ENCODE assay signal across 8 cellular contexts in the genomic region with DNA sequence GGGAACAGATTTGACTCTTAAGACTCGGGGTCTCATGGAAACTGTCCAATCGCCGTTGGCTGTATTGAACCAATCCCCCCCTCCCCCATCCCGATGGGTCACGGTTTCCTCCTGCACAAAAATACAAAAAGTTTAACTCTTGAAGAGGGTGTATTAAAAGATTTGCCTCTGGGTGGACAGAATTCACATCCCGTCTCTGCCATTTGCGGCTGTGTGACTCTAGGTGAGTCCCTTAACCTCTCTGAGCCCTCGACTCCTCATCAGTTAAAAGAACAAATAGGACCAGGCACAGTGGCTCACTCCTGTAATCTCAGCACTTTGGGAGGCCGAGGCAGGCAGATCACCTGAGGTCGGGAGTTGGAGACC. TPM values are rescaled to one million over a fixed set of nuclear protein-coding genes. Genes with fewer than 3 reads are reported as not detected.
A peak's percentile ranks its signal among the peaks of the same experiment; 100 is the strongest.
DNase-seq lines count a peak whose midpoint lies in the region; ATAC-seq, FAIRE-seq and TF ChIP-seq lines count a peak whose summit lies in the region.

No MANE protein-coding gene starts in this region.

- CTCF ChIA-PET in A549 (lab: Yijun Ruan, JAX) (interaction anchor here (0.5 to 2.9 kb wide), 4 partner anchors 28 to 63 kb away, joined by 3 to 14 read pairs (median 6); partner anchors contain the start of gene FEM1A), HCT116 (lab: Charles Lee) (interaction anchor here (1.0 kb wide), 1 partner anchor 31 kb away, joined by 3 read pairs; the partner anchor contains the start of gene FEM1A), GM12878 (lab: Yijun Ruan, JAX) (interaction anchor here (0.6 to 3.0 kb wide), 4 partner anchors 9 to 813 kb away, joined by 3 to 25 read pairs (median 3); partner anchors contain the start of gene FEM1A)

- no peak for TF ChIP-seq RAD21 in A549 (conservative IDR thresholded peaks at IDR 0.05 in 1 of 2, IDR thresholded peaks at IDR 0.05 in 1 of 2)
- no peak for TF ChIP-seq RAD21 in HCT116 (IDR thresholded peaks at IDR 0.05; ENCODE audit: low read depth)
- no peak for TF ChIP-seq RAD21 in GM12878 (IDR thresholded peaks at IDR 0.05; ENCODE audit: insufficient read depth, low read depth, low read length)

- no peaks in the 10 kb centered on the region for H3K27me3 ChIP-seq in HCT116 (ENCODE audit: insufficient read depth, low read length)
- no peaks in the 10 kb centered on the region; a peak in 2 of 4 replicates for H3K27me3 ChIP-seq in GM12878 (replicated peaks in 1 of 2; ENCODE audit: control insufficient read depth in 2 of 2, insufficient read depth in 2 of 2, low read length in 1 of 2)

- H3K36me3 ChIP-seq in HCT116 (ENCODE audit: control insufficient read depth in 1 of 2, insufficient read depth in 2 of 2, low read length in 2 of 2) (no peaks in the 10 kb centered on the region), GM12878 (ENCODE audit: control insufficient read depth in 2 of 2, insufficient read depth in 2 of 2, low read length in 1 of 2) (no peaks in the 10 kb centered on the region), mesodermal cell (ENCODE audit: control insufficient read depth, insufficient read depth, low read length) (no peaks in the 10 kb centered on the region)

- in situ Hi-C loops in GM12878 (cut with MboI): no loop called here

- TF ChIP-seq EP300 in A549 (IDR thresholded peaks at IDR 0.05): no peak
- TF ChIP-seq EP300 in GM12878 (IDR thresholded peaks at IDR 0.05; ENCODE audit: borderline replicate concordance in 1 of 2, control insufficient read depth in 1 of 2, low read depth in 2 of 2, low read length in 2 of 2): no peak

- POLR2A ChIA-PET in A549 (lab: Yijun Ruan, JAX) (no interaction called here), HCT116 (lab: Charles Lee) (no interaction called here), GM12878 (lab: Charles Lee) (interaction anchor here (0.6 to 0.9 kb wide), 2 partner anchors 34 to 208 kb away, joined by 3 read pairs; partner anchors contain the start of gene KDM4B)

- H3K79me2 ChIP-seq in HCT116 (ENCODE audit: insufficient read depth, low read length) (no peaks in the 10 kb centered on the region), GM12878 (ENCODE audit: control insufficient read depth, insufficient read depth, low read length) (no peaks in the 10 kb centered on the region)

- TF ChIP-seq POLR2A in A549 (IDR thresholded peaks at IDR 0.05; ENCODE audit: low read length): no peak
- no peak for TF ChIP-seq POLR2A in HCT116 (IDR thresholded peaks at IDR 0.05; ENCODE audit: borderline replicate concordance, extremely low read depth, insufficient read depth, insufficient read length)
- TF ChIP-seq POLR2A in GM12878 (IDR thresholded peaks at IDR 0.05; ENCODE audit: low read depth, low read length): no peak

- no peak for DNase-seq in A549 (ENCODE audit: low read depth in 1 of 2, low spot score in 1 of 2)
- no peak for DNase-seq in HCT116 (ENCODE audit: low read depth, low spot score)
- no peak for DNase-seq in GM12878 (ENCODE audit: low read depth, low spot score)
- DNase-seq in amniotic stem cell (lab: John Stamatoyannopoulos, UW): no peak
- DNase-seq in SK-N-DZ (ENCODE audit: low spot score): no peak
- DNase-seq in iPS-NIHi7 (ENCODE audit: extremely low spot score): no peak

- WGBS in A549 (ENCODE audit: missing lambda C conversion rate): 34% methylated on average over 10 of the region's 10 CpGs
- 45% methylated on average over 10 of the region's 10 CpGs for WGBS in GM12878 (ENCODE audit: insufficient coverage, insufficient replicate concordance, low lambda C conversion rate, missing lambda C conversion rate)
- 75 to 85% methylated on average over 5 to 6 of the region's 10 CpGs for WGBS in mesodermal cell (ENCODE audit: insufficient coverage in 2 of 2), 2 experiments

- no peaks in the 10 kb centered on the region for H3K9me2 ChIP-seq in HCT116 (ENCODE audit: insufficient read depth)

- SMC1A ChIA-PET in GM12878 (lab: Charles Lee; ENCODE audit: uncharacterized antibody, unreplicated experiment): interaction anchor here (0.8 to 3.8 kb wide), 3 partner anchors 12 to 31 kb away, joined by 3 to 18 read pairs (median 3); partner anchors contain the start of gene FEM1A

- no peak for FAIRE-seq in A549 (lab: Jason Lieb, UNC)
- FAIRE-seq in GM12878 (lab: Jason Lieb, UNC): no peak

- no peak overlapping the region; the same call in 1 of the 2 replicates for H3K9ac ChIP-seq in HCT116 (ENCODE audit: low read length)
- no peak overlapping the region for H3K9ac ChIP-seq in GM12878 (ENCODE audit: control insufficient read depth, insufficient read depth, low read length)

- peaks cover 7% of the 10 kb centered on the region; the same call in 1 of the 3 replicates for H3K4me1 ChIP-seq in A549
- H3K4me1 ChIP-seq in HCT116 (ENCODE audit: control insufficient read depth in 1 of 2, insufficient read depth in 2 of 2, low read length in 2 of 2): peaks cover 5 to 14% of the 10 kb centered on the region in 2 experiments
- H3K4me1 ChIP-seq in GM12878 (ENCODE audit: control insufficient read depth, insufficient read depth, low read length): peaks cover 4% of the 10 kb centered on the region; the same call in 1 of the 2 replicates
- peaks cover 3% of the 10 kb centered on the region for H3K4me1 ChIP-seq in mesodermal cell (ENCODE audit: control insufficient read depth, insufficient read depth, low read length, poor library complexity, severe bottlenecking)

- H3K9me3 ChIP-seq in A549 (no peaks in the 10 kb centered on the region), HCT116 (ENCODE audit: control insufficient read depth in 1 of 2, insufficient read depth in 1 of 2, low read depth in 1 of 2, low read length in 2 of 2) (no peaks in the 10 kb centered on the region), GM12878 (replicated peaks; ENCODE audit: control insufficient read depth, insufficient read depth, low read length) (no peaks in the 10 kb centered on the region), mesodermal cell (ENCODE audit: control insufficient read depth, low read length) (no peaks in the 10 kb centered on the region)

- peak overlapping the region; percentile 75 for H3K4me2 ChIP-seq in A549
- H3K4me2 ChIP-seq in HCT116 (ENCODE audit: low read length): peak overlapping the region; percentile 91
- peak overlapping the region; percentile 89 for H3K4me2 ChIP-seq in GM12878 (ENCODE audit: control insufficient read depth, insufficient read depth)

- intact Hi-C loops in HCT116 (cut with micrococcal nuclease) (no loop called here), GM12878 (cut with micrococcal nuclease; ENCODE audit: unreplicated experiment) (no loop called here)

- H3K27ac ChIP-seq in A549 (peak overlapping the region; percentile 29 to 74; a peak in 3 of 6 replicates), HCT116 (ENCODE audit: low read depth, low read length) (no peak overlapping the region), GM12878 (ENCODE audit: control insufficient read depth, insufficient read depth) (no peak overlapping the region), mesodermal cell (ENCODE audit: low read depth, low read length, severe bottlenecking) (no peak overlapping the region)

- H3K4me3 ChIP-seq in A549 (peak overlapping the region; percentile 44), HCT116 (replicated peaks in 1 of 2; ENCODE audit: low read depth in 1 of 2, low read length in 2 of 2) (peak overlapping the region; percentile 38 to 54), GM12878 (peak overlapping the region; percentile 47; the same call in 1 of the 2 replicates), mesodermal cell (ENCODE audit: extremely low read depth, insufficient read depth, low read length, poor library complexity, severe bottlenecking) (peak overlapping the region; percentile 25)

- no peak for ATAC-seq in A549
- no peak for ATAC-seq in HCT116
- ATAC-seq in GM12878: no peak
- ATAC-seq in GM19395 (IDR thresholded peaks at IDR 0.05; ENCODE audit: unreplicated experiment): no peak

- no peaks in the 10 kb centered on the region for H4K20me1 ChIP-seq in HCT116 (ENCODE audit: insufficient read depth)
- H4K20me1 ChIP-seq in GM12878 (ENCODE audit: control insufficient read depth, insufficient read depth): no peaks in the 10 kb centered on the region

- TF ChIP-seq CTCF in A549 (IDR thresholded peaks at IDR 0.05) (no peak), HCT116 (IDR thresholded peaks at IDR 0.05 in 2 of 3, conservative IDR thresholded peaks at IDR 0.05 in 1 of 3; ENCODE audit: borderline replicate concordance in 1 of 3, insufficient read depth in 1 of 3, low read depth in 2 of 3, low read length in 2 of 3) (no peak), GM12878 (IDR thresholded peaks at IDR 0.05 in 2 of 3, conservative IDR thresholded peaks at IDR 0.05 in 1 of 3; ENCODE audit: control insufficient read depth in 2 of 3, extremely low read depth in 1 of 3, insufficient read depth in 1 of 3, low read depth in 3 of 3, low read length in 3 of 3) (no peak)

- RAD21 ChIA-PET in HCT116 (lab: Charles Lee; ENCODE audit: low non-redundant PET in 1 of 2, low total read pairs in 2 of 2, uncharacterized antibody in 2 of 2, unreplicated experiment in 2 of 2) (interaction anchor here in 1 of 2 experiments (0.7 kb wide), 1 partner anchor 432 kb away, joined by 3 read pairs; no protein-coding TSS in a partner anchor), GM12878 (lab: Charles Lee; ENCODE audit: unreplicated experiment) (interaction anchor here (0.6 to 2.2 kb wide), 5 partner anchors 12 to 1328 kb away, joined by 3 to 18 read pairs (median 4); partner anchors contain the start of gene FEM1A)

- BruUV-seq in HCT116 (replicated peaks; lab: Mats Ljungman, UMichigan) (no TSS peak), GM12878 (replicated peaks; lab: Mats Ljungman, UMichigan) (no TSS peak)

- H2AFZ ChIP-seq in HCT116 (ENCODE audit: low read depth, low read length, poor library complexity, severe bottlenecking) (peak overlapping the region; percentile 94), GM12878 (ENCODE audit: control insufficient read depth, low read depth, low read length) (peak overlapping the region; percentile 44; the same call in 1 of the 2 replicates)

RNA-seq across cellular contexts. Expression of gene FEM1A, which starts 31.3 kb away (rescaled TPM):
- polyA plus RNA-seq in A549 (2011; rRNA removed): 3.2 and 3.5 TPM in 2 replicates
- 2.9 and 4.1 TPM in 2 replicates for polyA plus RNA-seq in A549 (2012; cell fraction: cytosol; rRNA removed)
- polyA plus RNA-seq in A549 (2012; cell fraction: nucleus; rRNA removed): 2.7 and 3.7 TPM in 2 replicates
- 4.0 to 4.1 TPM (median 4.0 TPM) in 3 replicates for polyA plus RNA-seq in A549 (2017; fragmentation: RNase III; extraction: RNeasy Plus Mini Kit Qiagen cat#74134 plus additional on column Dnase treatment)
- polyA minus RNA-seq in A549 (2011; rRNA and poly(A)+ RNA removed): 7.4 and 8.9 TPM in 2 replicates
- total RNA-seq in HCT116 (2021; ENCODE audit: unreplicated experiment): 17.7 TPM
- polyA plus RNA-seq in HCT116 (2012): 2.2 and 3.1 TPM in 2 replicates
- total RNA-seq in GM12878 (2013; cell fraction: nucleolus; rRNA removed): 8.5 and 10.8 TPM in 2 replicates
- total RNA-seq in GM12878 (2014; rRNA removed): 14.0 and 17.4 TPM in 2 replicates
- 5.7 and 6.9 TPM in 2 replicates for total RNA-seq in GM12878 (2014; rRNA removed; fragmentation: Illumina TruSeq; extraction: Trizol)
- total RNA-seq in GM12878 (2021): 14.3 and 15.0 TPM in 2 replicates
- polyA plus RNA-seq in GM12878 (2011; ENCODE audit: low read depth): 0.29 TPM
- polyA plus RNA-seq in GM12878 (2011; rRNA removed): 1.6 and 3.0 TPM in 2 replicates
- polyA plus RNA-seq in GM12878 (2011; cell fraction: cytosol; rRNA removed): 3.7 and 5.4 TPM in 2 replicates
- 8.4 TPM in 2 replicates for polyA plus RNA-seq in GM12878 (2011; cell fraction: nucleus; rRNA removed)
- polyA plus RNA-seq in GM12878 (2012): 0.85 and 1.00 TPM in 2 replicates
- 3.5 and 4.7 TPM in 2 replicates for polyA plus RNA-seq in GM12878 (2014; fragmentation: Illumina TruSeq; extraction: Trizol)
- polyA plus RNA-seq in GM12878 (2014; fragmentation: Nextera tagmentation; extraction: Ambion mirVana): under 1 TPM; 0.27 to 0.31 TPM
- 9.1 and 10.7 TPM in 2 replicates for polyA plus RNA-seq in GM12878 (2014; rRNA removed)
- 1 to 10 TPM; 2.4 to 2.7 TPM for polyA plus RNA-seq in GM12878 (2016; fragmentation: Nextera tagmentation; extraction: Ambion mirVana)
- 5.5 and 9.7 TPM in 2 replicates for polyA minus RNA-seq in GM12878 (2011; rRNA and poly(A)+ RNA removed)
- polyA minus RNA-seq in GM12878 (2011; cell fraction: cytosol; rRNA and poly(A)+ RNA removed): 3.2 and 5.0 TPM in 2 replicates
- 6.6 and 12.1 TPM in 2 replicates for polyA minus RNA-seq in GM12878 (2011; cell fraction: nucleus; rRNA and poly(A)+ RNA removed)
- polyA plus RNA-seq in mesodermal cell (2013, experiment 1 of 2): 6.3 TPM
- 5.4 TPM for polyA plus RNA-seq in mesodermal cell (2013, experiment 2 of 2)
- 7.9 and 10.7 TPM in 2 replicates for polyA plus RNA-seq in SK-N-DZ (2014; cell fraction: cytosol; rRNA removed)
- 4.9 and 5.0 TPM in 2 replicates for polyA plus RNA-seq in SK-N-DZ (2014; cell fraction: nucleus; rRNA removed)

RNA-seq across cellular contexts. Expression of gene DPP9, which starts 36.6 kb away (rescaled TPM):
- polyA plus RNA-seq in A549 (2011; rRNA removed): 10.1 and 16.3 TPM in 2 replicates
- polyA plus RNA-seq in A549 (2012; cell fraction: cytosol; rRNA removed): 25.3 and 40.1 TPM in 2 replicates
- polyA plus RNA-seq in A549 (2012; cell fraction: nucleus; rRNA removed): 59.4 and 64.0 TPM in 2 replicates
- polyA plus RNA-seq in A549 (2017; fragmentation: RNase III; extraction: RNeasy Plus Mini Kit Qiagen cat#74134 plus additional on column Dnase treatment): 52.8 to 65.9 TPM (median 53.5 TPM) in 3 replicates
- 19.5 and 23.4 TPM in 2 replicates for polyA minus RNA-seq in A549 (2011; rRNA and poly(A)+ RNA removed)
- total RNA-seq in HCT116 (2021; ENCODE audit: unreplicated experiment): 67.6 TPM
- 48.1 and 49.6 TPM in 2 replicates for polyA plus RNA-seq in HCT116 (2012)
- 114 and 131 TPM in 2 replicates for total RNA-seq in GM12878 (2013; cell fraction: nucleolus; rRNA removed)
- total RNA-seq in GM12878 (2014; rRNA removed): 32.3 and 35.7 TPM in 2 replicates
- total RNA-seq in GM12878 (2014; rRNA removed; fragmentation: Illumina TruSeq; extraction: Trizol): 14.9 and 15.2 TPM in 2 replicates
- 54.5 and 58.6 TPM in 2 replicates for total RNA-seq in GM12878 (2021)
- 7.2 TPM for polyA plus RNA-seq in GM12878 (2011; ENCODE audit: low read depth)
- polyA plus RNA-seq in GM12878 (2011; rRNA removed): 4.5 and 10.0 TPM in 2 replicates
- 13.7 and 15.7 TPM in 2 replicates for polyA plus RNA-seq in GM12878 (2011; cell fraction: cytosol; rRNA removed)
- 30.1 and 56.0 TPM in 2 replicates for polyA plus RNA-seq in GM12878 (2011; cell fraction: nucleus; rRNA removed)
- 22.3 and 28.0 TPM in 2 replicates for polyA plus RNA-seq in GM12878 (2012)
- 11.4 and 24.1 TPM in 2 replicates for polyA plus RNA-seq in GM12878 (2014; fragmentation: Illumina TruSeq; extraction: Trizol)
- polyA plus RNA-seq in GM12878 (2014; fragmentation: Nextera tagmentation; extraction: Ambion mirVana): 1 to 10 TPM in 1 of 2 experiments, under 1 TPM in 1; 0.64 to 1.2 TPM
- polyA plus RNA-seq in GM12878 (2014; rRNA removed): 31.0 and 40.9 TPM in 2 replicates
- 10 to 100 TPM; 50.6 to 52.9 TPM for polyA plus RNA-seq in GM12878 (2016; fragmentation: Nextera tagmentation; extraction: Ambion mirVana)
- polyA minus RNA-seq in GM12878 (2011; rRNA and poly(A)+ RNA removed): 13.0 and 18.5 TPM in 2 replicates
- 13.9 and 19.4 TPM in 2 replicates for polyA minus RNA-seq in GM12878 (2011; cell fraction: cytosol; rRNA and poly(A)+ RNA removed)
- 23.8 and 35.4 TPM in 2 replicates for polyA minus RNA-seq in GM12878 (2011; cell fraction: nucleus; rRNA and poly(A)+ RNA removed)
- polyA plus RNA-seq in mesodermal cell (2013, experiment 1 of 2): 28.0 TPM
- 20.1 TPM for polyA plus RNA-seq in mesodermal cell (2013, experiment 2 of 2)
- 17.4 and 29.8 TPM in 2 replicates for polyA plus RNA-seq in SK-N-DZ (2014; cell fraction: cytosol; rRNA removed)
- 20.5 and 30.7 TPM in 2 replicates for polyA plus RNA-seq in SK-N-DZ (2014; cell fraction: nucleus; rRNA removed)

Comparison
In these comparisons a context has a peak if more than half of its experiments do, and no peak if none do; other contexts are left out.
1. H3K27ac ChIP-seq: peak in A549 (2 of 2); none in HCT116 (single experiment), GM12878 (single experiment) and mesodermal cell (single experiment).
2. Peak in every context shown above with its lines, with median percentiles within 50 percentile points of each other: H3K4me2 ChIP-seq and H3K4me3 ChIP-seq.